In the genomic region with DNA sequence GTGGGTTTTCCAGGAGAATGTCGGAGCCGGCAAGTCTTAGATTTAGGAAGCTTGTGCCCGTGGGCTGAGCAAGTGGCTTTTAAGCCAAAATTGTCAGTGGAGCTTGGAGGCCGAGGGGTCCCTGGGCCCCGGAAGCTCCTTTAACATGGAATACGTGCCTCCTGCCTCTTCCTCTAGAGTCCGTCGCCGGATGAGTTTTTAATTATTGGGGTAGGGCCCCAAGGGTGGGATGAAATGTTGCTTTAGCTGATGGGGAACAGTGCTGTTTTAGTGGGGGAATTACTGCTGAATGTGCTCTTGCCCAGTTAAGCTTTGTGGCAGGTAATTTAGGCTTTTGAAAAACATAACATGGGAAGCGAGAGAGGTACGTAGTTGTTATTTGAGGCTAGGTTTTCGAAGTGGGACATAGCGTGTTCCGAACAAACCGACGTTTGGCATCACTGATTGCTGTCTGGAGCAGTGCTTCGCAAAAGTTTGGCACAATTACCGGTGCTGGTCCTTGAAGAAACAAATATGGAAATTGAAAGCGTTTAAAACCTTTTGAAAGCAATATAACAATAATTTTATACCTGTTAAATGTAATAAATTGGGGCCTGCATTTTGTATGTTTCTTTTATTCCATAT, we compare ENCODE assay signal across 8 cellular contexts. TPM values are rescaled to one million over a fixed set of nuclear protein-coding genes. Genes with fewer than 3 reads are reported as not detected.
A peak's percentile ranks its signal among the peaks of the same experiment; 100 is the strongest.
DNase-seq lines count a peak whose midpoint lies in the region; ATAC-seq and TF ChIP-seq lines count a peak whose summit lies in the region.

No MANE protein-coding gene starts in this region.

- H3K4me3 ChIP-seq in AG10803 (ENCODE audit: low read length) (peak overlapping the region; percentile 99), GM23248 (peak overlapping the region; percentile 95), gastrocnemius medialis (peak overlapping the region; percentile 90 to 95 (median 92))

- H3K27me3 ChIP-seq in GM23248 (replicated peaks; ENCODE audit: insufficient read depth) (no peaks in the 10 kb centered on the region), gastrocnemius medialis (no peaks in the 10 kb centered on the region)

- H3K27ac ChIP-seq in GM23248 (peak overlapping the region; percentile 76), gastrocnemius medialis (peak overlapping the region; percentile 93 to 97 (median 95))

- H3K79me2 ChIP-seq in GM23248 (ENCODE audit: insufficient read depth): peaks cover 59% of the 10 kb centered on the region

- no peak for TF ChIP-seq POLR2A in gastrocnemius medialis (IDR thresholded peaks at IDR 0.05)

- H3K9me3 Mint-ChIP-seq in activated T-helper 1 cell treated with anti-CD3 and anti-CD28 coated beads, Interleukin-12 subunit alpha, Interleukin-12 subunit beta, Interleukin-2, Interleukin-4 antibody, amounts not matched to agents 30 ng/mL and 10 ng/mL and 1 ng/mL, durations not matched to agents 14 hours and 24 hours and 36 hours: no peaks in the 10 kb centered on the region

- WGBS in GM23248 (ENCODE audit: low coverage in 1 of 2, low lambda C conversion rate in 2 of 2, missing lambda C conversion rate in 2 of 2), 2 experiments: 1 to 3% methylated on average over 19 of the region's 19 CpGs

- H3K36me3 Mint-ChIP-seq in activated T-helper 1 cell treated with anti-CD3 and anti-CD28 coated beads, Interleukin-12 subunit alpha, Interleukin-12 subunit beta, Interleukin-2, Interleukin-4 antibody, amounts not matched to agents 30 ng/mL and 10 ng/mL and 1 ng/mL, durations not matched to agents 14 hours and 24 hours and 36 hours (ENCODE audit: low read depth): peaks cover 55% of the 10 kb centered on the region

- H3K27me3 Mint-ChIP-seq in activated T-helper 1 cell treated with anti-CD3 and anti-CD28 coated beads, Interleukin-12 subunit alpha, Interleukin-12 subunit beta, Interleukin-2, Interleukin-4 antibody, amounts not matched to agents 30 ng/mL and 10 ng/mL and 1 ng/mL, durations not matched to agents 14 hours and 24 hours and 36 hours (ENCODE audit: insufficient read depth): peaks cover 2% of the 10 kb centered on the region

- in situ Hi-C loops in GM23248 (cut with MboI): no loop called here
- in situ Hi-C loops in gastrocnemius medialis (cut with MboI; ENCODE audit: low sequenced_read_pairs in 4 of 4): loop anchor here in 1 of 4 donors (25.0 kb wide), 1 partner anchor 355 kb away; the partner anchor contains the start of genes CCDC18 and TMED5

- H4K20me1 ChIP-seq in GM23248 (ENCODE audit: insufficient read depth): peaks cover 40% of the 10 kb centered on the region

- no peaks in the 10 kb centered on the region for H3K9me3 ChIP-seq in GM23248 (ENCODE audit: low read depth)
- H3K9me3 ChIP-seq in gastrocnemius medialis: no peaks in the 10 kb centered on the region

- ATAC-seq in left cardiac atrium (peak; percentile 22 to 25), gastrocnemius medialis (peak; percentile 12 to 42), HG03159 (IDR thresholded peaks at IDR 0.05; ENCODE audit: unreplicated experiment) (no peak), HG02610 (IDR thresholded peaks at IDR 0.05; ENCODE audit: unreplicated experiment) (no peak)

- intact Hi-C loops in activated T-helper 1 cell treated with anti-CD3 and anti-CD28 coated beads, Interleukin-12 subunit alpha, Interleukin-12 subunit beta, Interleukin-2, Interleukin-4 antibody, amounts not matched to agents 30 ng/mL and 10 ng/mL and 1 ng/mL, durations not matched to agents 14 hours and 24 hours and 36 hours (cut with micrococcal nuclease): loop anchor here (1.0 to 10.0 kb wide), 5 partner anchors 130 to 1042 kb away; partner anchors contain the start of genes CCDC18, DNTTIP2, GFI1 and TMED5
- intact Hi-C loops in left cardiac atrium (cut with DNase I) (no loop called here), gastrocnemius medialis (cut with DNase I; ENCODE audit: low total_unique reads) (loop anchor here (1.0 kb wide), 2 partner anchors 47 to 348 kb away; partner anchors contain the start of genes CCDC18, EVI5 and TMED5)

- peaks cover 42% of the 10 kb centered on the region for H3K4me1 ChIP-seq in GM23248 (ENCODE audit: insufficient read depth)
- H3K4me1 ChIP-seq in gastrocnemius medialis: peaks cover 21% of the 10 kb centered on the region in 2 donors

- H3K9me2 ChIP-seq in GM23248 (ENCODE audit: insufficient read depth): no peaks in the 10 kb centered on the region

- H3K4me3 Mint-ChIP-seq in activated T-helper 1 cell treated with anti-CD3 and anti-CD28 coated beads, Interleukin-12 subunit alpha, Interleukin-12 subunit beta, Interleukin-2, Interleukin-4 antibody, amounts not matched to agents 30 ng/mL and 10 ng/mL and 1 ng/mL, durations not matched to agents 14 hours and 24 hours and 36 hours: peak overlapping the region; percentile 96

- DNase-seq in AG10803 (ENCODE audit: low read depth) (peak; percentile 37), GM23248 (peak; percentile 61), left cardiac atrium (no peak), gastrocnemius medialis (no peak), COLO668 (lab: John Stamatoyannopoulos, UW; ENCODE audit: unreplicated experiment) (no peak)
- no peak for DNase-seq in activated T-helper 1 cell treated with anti-CD3 and anti-CD28 coated beads, Interleukin-12 subunit alpha, Interleukin-12 subunit beta, Interleukin-2, Interleukin-4 antibody, amounts not matched to agents 30 ng/mL and 10 ng/mL and 1 ng/mL, durations not matched to agents 14 hours and 24 hours and 36 hours (ENCODE audit: low spot score)

- H3K27ac Mint-ChIP-seq in activated T-helper 1 cell treated with anti-CD3 and anti-CD28 coated beads, Interleukin-12 subunit alpha, Interleukin-12 subunit beta, Interleukin-2, Interleukin-4 antibody, amounts not matched to agents 30 ng/mL and 10 ng/mL and 1 ng/mL, durations not matched to agents 14 hours and 24 hours and 36 hours: peak overlapping the region; percentile 97

- peaks cover 47% of the 10 kb centered on the region for H3K36me3 ChIP-seq in GM23248 (ENCODE audit: low read depth)
- peaks cover 0 to 44% of the 10 kb centered on the region in 2 donors for H3K36me3 ChIP-seq in gastrocnemius medialis

- peak overlapping the region; percentile 47 for H2AFZ ChIP-seq in GM23248

- peak overlapping the region; percentile 98 for H3K4me2 ChIP-seq in GM23248 (ENCODE audit: unreplicated experiment)

- H3F3A ChIP-seq in GM23248 (ENCODE audit: insufficient read depth): peaks cover 47% of the 10 kb centered on the region

- H3K9ac ChIP-seq in GM23248: peak overlapping the region; percentile 97

- TF ChIP-seq CTCF in AG10803 (conservative IDR thresholded peaks at IDR 0.05; ENCODE audit: low read length) (no peak), gastrocnemius medialis (IDR thresholded peaks at IDR 0.05 in 4 of 5, conservative IDR thresholded peaks at IDR 0.05 in 1 of 5) (no peak)

- H3K4me1 Mint-ChIP-seq in activated T-helper 1 cell treated with anti-CD3 and anti-CD28 coated beads, Interleukin-12 subunit alpha, Interleukin-12 subunit beta, Interleukin-2, Interleukin-4 antibody, amounts not matched to agents 30 ng/mL and 10 ng/mL and 1 ng/mL, durations not matched to agents 14 hours and 24 hours and 36 hours (ENCODE audit: low read depth): peaks cover 42% of the 10 kb centered on the region

RNA-seq across cellular contexts. Expression of gene RPL5, which starts 0.8 kb away (rescaled TPM):
- 1,075 and 1,127 TPM in 2 replicates for total RNA-seq in GM23248 (2014; rRNA removed; shearing (Covaris generic))
- polyA plus RNA-seq in GM23248 (2016; fragmentation: Nextera tagmentation; extraction: Ambion mirVana): 733 and 750 TPM in 2 replicates
- 1,115 and 1,120 TPM in 2 replicates for total RNA-seq in activated T-helper 1 cell treated with anti-CD3 and anti-CD28 coated beads, Interleukin-12 subunit alpha, Interleukin-12 subunit beta, Interleukin-2, Interleukin-4 antibody, amounts not matched to agents 30 ng/mL and 10 ng/mL and 1 ng/mL, durations not matched to agents 14 hours and 24 hours and 36 hours
- 100 to 1,000 TPM; 600 to 715 TPM for total RNA-seq in left cardiac atrium
- total RNA-seq in gastrocnemius medialis: 100 to 1,000 TPM; 851 to 985 (median 913) TPM

RNA-seq across cellular contexts. Expression of gene EVI5, which starts 47.7 kb away (rescaled TPM):
- 16.5 and 24.5 TPM in 2 replicates for total RNA-seq in GM23248 (2014; rRNA removed; shearing (Covaris generic))
- polyA plus RNA-seq in GM23248 (2016; fragmentation: Nextera tagmentation; extraction: Ambion mirVana): 18.7 and 20.0 TPM in 2 replicates
- total RNA-seq in activated T-helper 1 cell treated with anti-CD3 and anti-CD28 coated beads, Interleukin-12 subunit alpha, Interleukin-12 subunit beta, Interleukin-2, Interleukin-4 antibody, amounts not matched to agents 30 ng/mL and 10 ng/mL and 1 ng/mL, durations not matched to agents 14 hours and 24 hours and 36 hours: 11.0 and 11.3 TPM in 2 replicates
- total RNA-seq in left cardiac atrium (10 to 100 TPM; 24.8 to 42.6 TPM), gastrocnemius medialis (10 to 100 TPM in 1 of 4 donors, 1 to 10 TPM in 3; 4.6 to 12.5 (median 8.2) TPM)

Comparison
In these comparisons a context has a peak if more than half of its experiments do, and no peak if none do; other contexts are left out.
1. DNase-seq: peak in AG10803 (single experiment) and GM23248 (single experiment); none in activated T-helper 1 cell treated with anti-CD3 and anti-CD28 coated beads, Interleukin-12 subunit alpha, Interleukin-12 subunit beta, Interleukin-2, Interleukin-4 antibody, amounts not matched to agents 30 ng/mL and 10 ng/mL and 1 ng/mL, durations not matched to agents 14 hours and 24 hours and 36 hours (single experiment), left cardiac atrium (single experiment), gastrocnemius medialis (0 of 2) and COLO668 (single experiment).
2. ATAC-seq: peak in left cardiac atrium (2 of 2) and gastrocnemius medialis (2 of 2); none in HG03159 (single experiment) and HG02610 (single experiment).
3. intact Hi-C loops: an anchor here in activated T-helper 1 cell treated with anti-CD3 and anti-CD28 coated beads, Interleukin-12 subunit alpha, Interleukin-12 subunit beta, Interleukin-2, Interleukin-4 antibody, amounts not matched to agents 30 ng/mL and 10 ng/mL and 1 ng/mL, durations not matched to agents 14 hours and 24 hours and 36 hours (1.0 to 10.0 kb wide) and gastrocnemius medialis (1.0 kb wide); none called in left cardiac atrium.
4. Peak in every context shown above with its lines, with median percentiles within 50 percentile points of each other: H3K4me3 ChIP-seq.